2 cellular contexts compared by ENCODE assay signal in the genomic region with DNA sequence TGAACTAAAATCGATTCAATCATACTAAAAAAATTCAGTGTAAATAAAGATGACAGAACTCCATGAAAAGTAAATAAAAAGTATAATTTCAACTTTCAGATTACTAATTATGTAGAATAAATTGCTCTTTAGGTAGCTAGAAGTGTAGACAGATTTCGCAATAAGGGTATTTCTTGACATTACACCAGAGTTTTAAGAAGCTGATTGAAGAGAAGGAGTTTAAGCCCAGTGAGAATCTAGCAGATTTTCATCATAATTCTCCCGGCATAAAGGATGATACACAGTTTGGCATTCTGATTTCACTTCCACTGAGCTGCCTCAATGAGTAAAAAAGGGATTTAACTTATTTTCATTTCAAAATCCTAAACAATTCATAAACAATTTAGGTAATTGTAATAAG.
A peak's percentile ranks its signal among the peaks of the same experiment; 100 is the strongest.
TF ChIP-seq lines count a peak whose summit lies in the region.

No MANE protein-coding gene starts in this region.

TF ChIP-seq in IMR-90, 13 proteins besides CTCF, POLR2A, EP300 and RAD21:
- TF ChIP-seq CEBPB (IDR thresholded peaks at IDR 0.05; ENCODE audit: low read depth, low read length) (peak; percentile 77), MXI1 (IDR thresholded peaks at IDR 0.05; ENCODE audit: borderline replicate concordance, low read depth, low read length) (no peak)
TF ChIP-seq in IMR-90: peak in this region for 1.

TF ChIP-seq in H1, 55 proteins besides CTCF, POLR2A, EP300 and RAD21:
- TF ChIP-seq GABPA (IDR thresholded peaks at IDR 0.05; ENCODE audit: borderline replicate concordance, insufficient read depth, low read length) = no peak
- no peak for TF ChIP-seq TAF7 (optimal IDR thresholded peaks at IDR 0.05; ENCODE audit: borderline replicate concordance, low read depth, low read length)
- TF ChIP-seq SP4 (IDR thresholded peaks at IDR 0.05; ENCODE audit: low read length) = no peak
- no peak for TF ChIP-seq BCL11A (IDR thresholded peaks at IDR 0.05; ENCODE audit: low read depth in 2 of 2, low read length in 2 of 2)
- TF ChIP-seq YY1 (IDR thresholded peaks at IDR 0.05; ENCODE audit: low read depth, low read length) = no peak
- TF ChIP-seq CEBPB (IDR thresholded peaks at IDR 0.05; ENCODE audit: low read depth, low read length) = peak; percentile 76; the same call in 1 of the 2 replicates
- no peak for TF ChIP-seq FOSL1 (IDR thresholded peaks at IDR 0.05; ENCODE audit: insufficient read depth, low read depth, low read length)
- TF ChIP-seq TBP (IDR thresholded peaks at IDR 0.05; ENCODE audit: low read depth, low read length) = no peak
